Comparison of ENCODE assay signal across 10 cellular contexts in the genomic region with DNA sequence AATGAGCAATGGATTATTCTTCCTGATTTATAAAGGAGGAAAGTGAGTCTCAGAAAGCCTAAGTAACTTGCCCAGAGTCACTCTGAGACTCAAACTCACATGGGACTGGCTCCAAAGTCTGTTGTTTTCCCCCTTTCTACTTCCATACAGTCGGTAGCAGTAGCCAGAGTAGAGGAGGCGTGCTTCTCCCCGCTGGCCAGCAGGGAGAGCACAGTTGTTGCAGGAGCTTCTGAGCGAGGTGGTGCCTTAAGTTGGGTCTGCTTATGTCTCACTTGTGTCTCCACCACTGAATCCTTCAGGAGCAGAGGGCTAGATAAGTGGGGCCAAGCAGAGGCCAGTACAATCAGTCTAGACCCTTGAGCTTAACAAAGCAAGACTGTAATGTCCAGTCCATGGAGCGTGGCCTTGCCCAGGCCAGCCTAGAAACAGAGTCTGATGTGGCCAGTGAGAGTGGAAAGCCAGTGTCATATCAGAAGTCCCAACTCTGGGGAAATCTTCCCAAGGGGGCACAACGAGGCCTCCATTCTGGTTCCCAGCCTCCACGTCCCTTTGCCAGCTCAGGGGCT.
A peak's percentile ranks its signal among the peaks of the same experiment; 100 is the strongest.
DNase-seq lines count a peak whose midpoint lies in the region; ATAC-seq, FAIRE-seq and TF ChIP-seq lines count a peak whose summit lies in the region.
"Had no signal": no experiment of that assay in that cellular context is flagged by ENCODE, and none has a peak within 500 bp of the region (broad histone marks: within the 10 kb centered on the region; RNA-seq: fewer than 3 reads in every experiment).

No MANE protein-coding gene starts in this region.

- no peaks in the 10 kb centered on the region for H3K27me3 ChIP-seq in colonic mucosa

- no peak for ATAC-seq in HG02884 (IDR thresholded peaks at IDR 0.05; ENCODE audit: unreplicated experiment)
- no peak for ATAC-seq in HG03280 (IDR thresholded peaks at IDR 0.05; ENCODE audit: unreplicated experiment)

- TF ChIP-seq CTCF in LNCaP clone FGC (IDR thresholded peaks at IDR 0.05; ENCODE audit: control insufficient read depth, extremely low read depth, insufficient read depth) (peak; percentile 74), colonic mucosa (IDR thresholded peaks at IDR 0.05) (peak; percentile 20), nephron progenitor cell (IDR thresholded peaks at IDR 0.05) (peak; percentile 44)

- no peaks in the 10 kb centered on the region for H3K4me1 Mint-ChIP-seq in nephron progenitor cell

- H3K9ac ChIP-seq in colonic mucosa (ENCODE audit: low read depth in 2 of 2, low read length in 2 of 2): no peak overlapping the region

- no peaks in the 10 kb centered on the region for H3K9me3 Mint-ChIP-seq in nephron progenitor cell

- DNase-seq in GM03348 (ENCODE audit: low spot score): peak; percentile 70
- DNase-seq in LNCaP clone FGC (ENCODE audit: low read depth): no peak
- no peak for DNase-seq in colonic mucosa
- DNase-seq in nephron progenitor cell: peak; percentile 31
- no peak for DNase-seq in NOMO-1 treated with dmso at 0.1 percent for 144 hours (lab: John Stamatoyannopoulos, UW; ENCODE audit: unreplicated experiment)
- DNase-seq in H54 (ENCODE audit: insufficient read length, low spot score): no peak
- DNase-seq: activated CD4-positive, alpha-beta T cell treated with anti-CD3 and anti-CD28 coated beads, Interleukin-2, amount 50 U/mL, for 48 hours; mesenchymal stem cell had no signal

- H3K27ac Mint-ChIP-seq in nephron progenitor cell: no peak overlapping the region

- H3K27me3 Mint-ChIP-seq in nephron progenitor cell (ENCODE audit: low read depth, poor library complexity): peaks cover 8% of the 10 kb centered on the region

- no peak overlapping the region for H3K4me3 Mint-ChIP-seq in nephron progenitor cell

- intact Hi-C loops in colonic mucosa (cut with DNase I): no loop called here

- no peak overlapping the region for H3K27ac ChIP-seq in colonic mucosa

- no peak for FAIRE-seq in H54 (lab: Jason Lieb, UNC)

- no peaks in the 10 kb centered on the region for H3K36me3 ChIP-seq in colonic mucosa

- no peaks in the 10 kb centered on the region for H3K36me3 Mint-ChIP-seq in nephron progenitor cell (ENCODE audit: low read depth)

- no peaks in the 10 kb centered on the region for H3K4me1 ChIP-seq in colonic mucosa

- no peaks in the 10 kb centered on the region for H3K9me3 ChIP-seq in colonic mucosa

- TF ChIP-seq POLR2A in H54 (IDR thresholded peaks at IDR 0.05; ENCODE audit: low read depth, low read length): no peak

- no peak overlapping the region for H3K4me3 ChIP-seq in LNCaP clone FGC (ENCODE audit: low read depth, low read length)
- no peak overlapping the region for H3K4me3 ChIP-seq in colonic mucosa

Comparison
In these comparisons a context has a peak if more than half of its experiments do, and no peak if none do; other contexts are left out.
1. DNase-seq: peak in GM03348 (single experiment) and nephron progenitor cell (single experiment); none in LNCaP clone FGC (single experiment), colonic mucosa (single experiment), NOMO-1 treated with dmso at 0.1 percent for 144 hours (single experiment) and H54 (single experiment).
2. CTCF ChIP-seq: peak in every context shown above with its lines; median percentile 74 in LNCaP clone FGC; 44 in nephron progenitor cell; 20 in colonic mucosa.